11 cellular contexts compared by ENCODE assay signal in the genomic region with DNA sequence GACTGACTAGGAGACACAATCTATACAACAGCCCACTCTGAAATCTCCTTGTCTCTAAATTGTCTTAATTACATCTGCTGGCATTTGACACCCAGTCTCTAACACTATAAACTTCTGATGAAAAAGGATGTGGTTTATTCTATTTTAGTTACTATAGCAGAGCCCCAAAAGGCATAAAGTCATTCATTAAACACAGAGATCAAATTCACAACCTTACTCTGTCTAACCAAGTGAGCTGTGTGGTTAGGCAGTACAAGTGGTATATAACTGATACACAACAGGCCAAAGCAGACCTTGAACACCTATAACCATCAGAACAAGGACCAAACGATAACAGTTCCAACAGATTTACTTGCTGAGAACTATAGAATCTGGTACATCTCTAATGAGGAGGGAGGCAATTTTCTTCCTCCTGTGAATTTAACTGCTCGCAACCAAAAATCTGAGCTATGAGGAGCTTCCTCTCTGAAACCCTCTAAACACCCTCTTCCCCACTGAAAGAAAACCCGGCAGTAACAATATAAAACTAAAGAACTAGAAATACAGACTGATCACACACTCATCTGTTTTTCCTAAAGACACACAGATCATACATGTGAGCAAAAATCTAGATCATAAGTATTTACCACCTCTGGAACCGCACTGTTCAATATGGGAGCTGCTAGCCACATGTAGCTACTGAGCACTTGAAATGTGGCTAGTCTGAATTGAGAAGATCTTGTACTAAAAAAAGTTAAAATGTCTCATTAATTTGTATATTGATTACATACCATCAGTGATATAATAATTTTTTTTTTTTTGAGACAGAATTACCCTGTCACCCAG. TPM values are rescaled to one million over a fixed set of nuclear protein-coding genes. Genes with fewer than 3 reads are reported as not detected.
DNase-seq lines count a peak whose midpoint lies in the region; ATAC-seq and TF ChIP-seq lines count a peak whose summit lies in the region.
"Had no signal": no experiment of that assay in that cellular context is flagged by ENCODE, and none has a peak within 500 bp of the region (broad histone marks: within the 10 kb centered on the region; RNA-seq: fewer than 3 reads in every experiment).

No MANE protein-coding gene starts in this region.

- H3K4me3 Mint-ChIP-seq in CD4-positive, alpha-beta T cell, result peak overlapping the region; percentile 9
- peak overlapping the region; percentile 8 for H3K4me3 Mint-ChIP-seq in activated T-helper 1 cell treated with anti-CD3 and anti-CD28 coated beads, Interleukin-12 subunit alpha, Interleukin-12 subunit beta, Interleukin-2, Interleukin-4 antibody, amounts not matched to agents 30 ng/mL and 10 ng/mL and 1 ng/mL, durations not matched to agents 14 hours and 24 hours and 36 hours

- peak; percentile 77 for ATAC-seq in CD4-positive, alpha-beta T cell (ENCODE audit: poor library complexity)
- ATAC-seq in GM19351 (IDR thresholded peaks at IDR 0.05; ENCODE audit: unreplicated experiment) (peak; percentile 68), HG03135 (IDR thresholded peaks at IDR 0.05; ENCODE audit: unreplicated experiment) (peak; percentile 83), heart right ventricle (no peak), psoas muscle (no peak)

- POLR2A ChIA-PET in CD4-positive, alpha-beta T cell (lab: Charles Lee), result interaction anchor here (0.6 to 2.6 kb wide), 5 partner anchors 15 to 860 kb away, joined by 3 to 14 read pairs (median 3); a partner anchor contains a TSS

- H3K36me3 Mint-ChIP-seq in CD4-positive, alpha-beta T cell (ENCODE audit: low read depth), result peaks cover 6% of the 10 kb centered on the region
- peaks cover 3% of the 10 kb centered on the region for H3K36me3 Mint-ChIP-seq in activated T-helper 1 cell treated with anti-CD3 and anti-CD28 coated beads, Interleukin-12 subunit alpha, Interleukin-12 subunit beta, Interleukin-2, Interleukin-4 antibody, amounts not matched to agents 30 ng/mL and 10 ng/mL and 1 ng/mL, durations not matched to agents 14 hours and 24 hours and 36 hours (ENCODE audit: low read depth)

- DNase-seq in CD4-positive, alpha-beta T cell, result no peak
- DNase-seq in activated T-helper 1 cell treated with anti-CD3 and anti-CD28 coated beads, Interleukin-12 subunit alpha, Interleukin-12 subunit beta, Interleukin-2, Interleukin-4 antibody, amounts not matched to agents 30 ng/mL and 10 ng/mL and 1 ng/mL, durations not matched to agents 14 hours and 24 hours and 36 hours (ENCODE audit: low spot score), result no peak
- no peak for DNase-seq in heart right ventricle
- DNase-seq in HUDEP-2 (lab: John Stamatoyannopoulos, UW; ENCODE audit: unreplicated experiment in 76 of 76), result no peak
- DNase-seq in stimulated activated CD8-positive, alpha-beta memory T cell treated with anti-CD3 and anti-CD28 coated beads, Interleukin-4, amount 100 ng/mL, for 48 hours, result no peak
- DNase-seq in psoas muscle, result no peak
- DNase-seq: COR-L47; effector memory CD4-positive, alpha-beta T cell; GOT3 had no signal

- no peak for TF ChIP-seq CTCF in CD4-positive, alpha-beta T cell (IDR thresholded peaks at IDR 0.05)
- TF ChIP-seq CTCF in heart right ventricle (IDR thresholded peaks at IDR 0.05), result no peak
- no peak for TF ChIP-seq CTCF in psoas muscle (IDR thresholded peaks at IDR 0.05)

- no peaks in the 10 kb centered on the region for H3K9me3 ChIP-seq in CD4-positive, alpha-beta T cell (ENCODE audit: control insufficient read depth, low read length)
- H3K9me3 ChIP-seq in heart right ventricle (no peaks in the 10 kb centered on the region), psoas muscle (no peaks in the 10 kb centered on the region)

- H3K36me3 ChIP-seq in heart right ventricle, result no peaks in the 10 kb centered on the region
- no peaks in the 10 kb centered on the region for H3K36me3 ChIP-seq in psoas muscle (ENCODE audit: insufficient read depth in 1 of 2, low read depth in 1 of 2)

- 92 to 96% methylated on average over 4 of the region's 4 CpGs for WGBS in heart right ventricle, 2 donors
- WGBS in psoas muscle, 3 donors, result 89 to 94% (median 89%) methylated on average over 4 of the region's 4 CpGs

- no peaks in the 10 kb centered on the region for H3K27me3 Mint-ChIP-seq in CD4-positive, alpha-beta T cell
- no peaks in the 10 kb centered on the region for H3K27me3 Mint-ChIP-seq in activated T-helper 1 cell treated with anti-CD3 and anti-CD28 coated beads, Interleukin-12 subunit alpha, Interleukin-12 subunit beta, Interleukin-2, Interleukin-4 antibody, amounts not matched to agents 30 ng/mL and 10 ng/mL and 1 ng/mL, durations not matched to agents 14 hours and 24 hours and 36 hours (ENCODE audit: insufficient read depth)

- no peak overlapping the region for H3K4me3 ChIP-seq in heart right ventricle
- H3K4me3 ChIP-seq in psoas muscle, result no peak overlapping the region

- H3K4me1 ChIP-seq in heart right ventricle, result peaks cover 0 to 53% (median 36%) of the 10 kb centered on the region in 9 donors
- H3K4me1 ChIP-seq in psoas muscle, result peaks cover 25% of the 10 kb centered on the region

- intact Hi-C loops in CD4-positive, alpha-beta T cell (cut with DNase I, micrococcal nuclease), result loop anchor here in 1 of 2 experiments (10.0 kb wide), 1 partner anchor 92 kb away; no protein-coding TSS in a partner anchor
- intact Hi-C loops in activated T-helper 1 cell treated with anti-CD3 and anti-CD28 coated beads, Interleukin-12 subunit alpha, Interleukin-12 subunit beta, Interleukin-2, Interleukin-4 antibody, amounts not matched to agents 30 ng/mL and 10 ng/mL and 1 ng/mL, durations not matched to agents 14 hours and 24 hours and 36 hours (cut with micrococcal nuclease), result no loop called here
- intact Hi-C loops in heart right ventricle (cut with DNase I) (no loop called here), psoas muscle (cut with DNase I) (no loop called here)

- H3K9me3 Mint-ChIP-seq in CD4-positive, alpha-beta T cell, result no peaks in the 10 kb centered on the region
- H3K9me3 Mint-ChIP-seq in activated T-helper 1 cell treated with anti-CD3 and anti-CD28 coated beads, Interleukin-12 subunit alpha, Interleukin-12 subunit beta, Interleukin-2, Interleukin-4 antibody, amounts not matched to agents 30 ng/mL and 10 ng/mL and 1 ng/mL, durations not matched to agents 14 hours and 24 hours and 36 hours, result no peaks in the 10 kb centered on the region

- H3K27ac Mint-ChIP-seq in CD4-positive, alpha-beta T cell, result peak overlapping the region; percentile 47
- peak overlapping the region; percentile 59 for H3K27ac Mint-ChIP-seq in activated T-helper 1 cell treated with anti-CD3 and anti-CD28 coated beads, Interleukin-12 subunit alpha, Interleukin-12 subunit beta, Interleukin-2, Interleukin-4 antibody, amounts not matched to agents 30 ng/mL and 10 ng/mL and 1 ng/mL, durations not matched to agents 14 hours and 24 hours and 36 hours

- CTCF ChIA-PET in CD4-positive, alpha-beta T cell (lab: Charles Lee), result interaction anchor here (0.5 to 1.0 kb wide), 3 partner anchors 10 to 29 kb away, joined by 3 to 5 read pairs (median 3); no protein-coding TSS in a partner anchor

- no peak overlapping the region for H3K27ac ChIP-seq in CD4-positive, alpha-beta T cell (ENCODE audit: low read depth, low read length)
- no peak overlapping the region for H3K27ac ChIP-seq in heart right ventricle
- no peak overlapping the region for H3K27ac ChIP-seq in psoas muscle

- H3K4me1 Mint-ChIP-seq in CD4-positive, alpha-beta T cell (ENCODE audit: low read depth), result peaks cover 74% of the 10 kb centered on the region
- peaks cover 16% of the 10 kb centered on the region for H3K4me1 Mint-ChIP-seq in activated T-helper 1 cell treated with anti-CD3 and anti-CD28 coated beads, Interleukin-12 subunit alpha, Interleukin-12 subunit beta, Interleukin-2, Interleukin-4 antibody, amounts not matched to agents 30 ng/mL and 10 ng/mL and 1 ng/mL, durations not matched to agents 14 hours and 24 hours and 36 hours (ENCODE audit: low read depth)

- H3K27me3 ChIP-seq in CD4-positive, alpha-beta T cell (ENCODE audit: control insufficient read depth, insufficient read depth, low read length), result no peaks in the 10 kb centered on the region
- no peaks in the 10 kb centered on the region for H3K27me3 ChIP-seq in heart right ventricle
- no peaks in the 10 kb centered on the region for H3K27me3 ChIP-seq in psoas muscle (ENCODE audit: insufficient read depth in 3 of 3, low read length in 2 of 3)

RNA-seq across cellular contexts. Expression of a gene that starts 17.8 kb away (rescaled TPM):
- total RNA-seq in CD4-positive, alpha-beta T cell, result 10 to 100 TPM; 38.3 to 43.4 TPM
- total RNA-seq in activated T-helper 1 cell treated with anti-CD3 and anti-CD28 coated beads, Interleukin-12 subunit alpha, Interleukin-12 subunit beta, Interleukin-2, Interleukin-4 antibody, amounts not matched to agents 30 ng/mL and 10 ng/mL and 1 ng/mL, durations not matched to agents 14 hours and 24 hours and 36 hours, result 27.3 and 31.2 TPM in 2 replicates
- total RNA-seq in heart right ventricle, result 10 to 100 TPM; 26.6 to 45.0 (median 36.2) TPM
- polyA plus RNA-seq in heart right ventricle, result 10 to 100 TPM in 1 of 2 donors, 1 to 10 TPM in 1; 9.7 to 12.3 TPM
- total RNA-seq in psoas muscle, result 10 to 100 TPM; 17.5 to 24.2 (median 19.7) TPM
- 10 to 100 TPM in 1 of 3 donors, 1 to 10 TPM in 2; 7.3 to 11.6 (median 9.2) TPM for polyA plus RNA-seq in psoas muscle

Comparison
In these comparisons a context has a peak if more than half of its experiments do, and no peak if none do; other contexts are left out.
1. ATAC-seq: peak in CD4-positive, alpha-beta T cell (single experiment), GM19351 (single experiment) and HG03135 (single experiment); none in heart right ventricle (0 of 8) and psoas muscle (0 of 4).